In genomic region chr2:201781583-201782051, GRCh38 we compare ENCODE assay signal across 8 cellular contexts. TPM values are rescaled to one million over a fixed set of nuclear protein-coding genes. Genes with fewer than 3 reads are reported as not detected.
DNase-seq lines count a peak whose midpoint lies in the region; ATAC-seq and TF ChIP-seq lines count a peak whose summit lies in the region.

No MANE protein-coding gene starts in this region.

- no peaks in the 10 kb centered on the region for H3K9me3 ChIP-seq in right atrium auricular region

- no peaks in the 10 kb centered on the region for H3K36me3 Mint-ChIP-seq in activated naive CD8-positive, alpha-beta T cell treated with anti-CD3 and anti-CD28 coated beads for 36 hours

- no peaks in the 10 kb centered on the region for H3K27me3 ChIP-seq in right atrium auricular region

- peaks cover 34% of the 10 kb centered on the region for H3K4me1 Mint-ChIP-seq in activated naive CD8-positive, alpha-beta T cell treated with anti-CD3 and anti-CD28 coated beads for 36 hours

- H3K4me1 ChIP-seq in right atrium auricular region: peaks cover 0 to 19% of the 10 kb centered on the region in 2 donors

- H3K27me3 Mint-ChIP-seq in activated naive CD8-positive, alpha-beta T cell treated with anti-CD3 and anti-CD28 coated beads for 36 hours: peaks cover 9% of the 10 kb centered on the region

- DNase-seq in NCI-H510A treated with DMSO at 0.1 percent for 48 hours (lab: John Stamatoyannopoulos, UW) (peak; percentile 22), NCI-H510A (lab: John Stamatoyannopoulos, UW) (no peak), LNCaP clone FGC (ENCODE audit: low read depth) (no peak), right atrium auricular region (ENCODE audit: low spot score) (no peak), sciatic nerve (ENCODE audit: low spot score) (peak; percentile 60), GM03348 (ENCODE audit: low spot score) (no peak)
- DNase-seq in activated naive CD8-positive, alpha-beta T cell treated with anti-CD3 and anti-CD28 coated beads for 36 hours: no peak

- peak overlapping the region; percentile 94 to 96 for H3K27ac ChIP-seq in right atrium auricular region

- peak overlapping the region; percentile 95 for H3K4me3 Mint-ChIP-seq in activated naive CD8-positive, alpha-beta T cell treated with anti-CD3 and anti-CD28 coated beads for 36 hours

- H3K36me3 ChIP-seq in right atrium auricular region: no peaks in the 10 kb centered on the region

- H3K27ac Mint-ChIP-seq in activated naive CD8-positive, alpha-beta T cell treated with anti-CD3 and anti-CD28 coated beads for 36 hours: peak overlapping the region; percentile 96

- no peaks in the 10 kb centered on the region for H3K9me3 Mint-ChIP-seq in activated naive CD8-positive, alpha-beta T cell treated with anti-CD3 and anti-CD28 coated beads for 36 hours

- H3K4me3 ChIP-seq in LNCaP clone FGC (ENCODE audit: low read depth, low read length) (peak overlapping the region; percentile 95), right atrium auricular region (peak overlapping the region; percentile 89 to 100)

- TF ChIP-seq CTCF in LNCaP clone FGC (IDR thresholded peaks at IDR 0.05; ENCODE audit: control insufficient read depth, extremely low read depth, insufficient read depth): no peak
- no peak for TF ChIP-seq CTCF in right atrium auricular region (IDR thresholded peaks at IDR 0.05)

- intact Hi-C loops in sciatic nerve (cut with DNase I): no loop called here

- ATAC-seq in sciatic nerve (peak; percentile 23), HG03571 (IDR thresholded peaks at IDR 0.05; ENCODE audit: unreplicated experiment) (no peak)

RNA-seq across cellular contexts. Expression of gene ALS2, which starts 0.9 kb away (rescaled TPM):
- 10 to 100 TPM; 16.1 to 16.5 TPM for total RNA-seq in activated naive CD8-positive, alpha-beta T cell treated with anti-CD3 and anti-CD28 coated beads for 36 hours
- total RNA-seq in right atrium auricular region (10 to 100 TPM; 31.0 to 31.8 TPM), sciatic nerve (36.4 TPM)

RNA-seq across cellular contexts. Expression of gene CDK15, which starts 24.7 kb away (rescaled TPM):
- not detected for total RNA-seq in activated naive CD8-positive, alpha-beta T cell treated with anti-CD3 and anti-CD28 coated beads for 36 hours
- total RNA-seq in right atrium auricular region: not detected
- total RNA-seq in sciatic nerve: 2.3 TPM

Comparison
In these comparisons a context has a peak if more than half of its experiments do, and no peak if none do; other contexts are left out.
1. DNase-seq: peak in NCI-H510A treated with DMSO at 0.1 percent for 48 hours (single experiment) and sciatic nerve (single experiment); none in NCI-H510A (single experiment), LNCaP clone FGC (single experiment), activated naive CD8-positive, alpha-beta T cell treated with anti-CD3 and anti-CD28 coated beads for 36 hours (single experiment), right atrium auricular region (single experiment) and GM03348 (single experiment).